In the genomic region with DNA sequence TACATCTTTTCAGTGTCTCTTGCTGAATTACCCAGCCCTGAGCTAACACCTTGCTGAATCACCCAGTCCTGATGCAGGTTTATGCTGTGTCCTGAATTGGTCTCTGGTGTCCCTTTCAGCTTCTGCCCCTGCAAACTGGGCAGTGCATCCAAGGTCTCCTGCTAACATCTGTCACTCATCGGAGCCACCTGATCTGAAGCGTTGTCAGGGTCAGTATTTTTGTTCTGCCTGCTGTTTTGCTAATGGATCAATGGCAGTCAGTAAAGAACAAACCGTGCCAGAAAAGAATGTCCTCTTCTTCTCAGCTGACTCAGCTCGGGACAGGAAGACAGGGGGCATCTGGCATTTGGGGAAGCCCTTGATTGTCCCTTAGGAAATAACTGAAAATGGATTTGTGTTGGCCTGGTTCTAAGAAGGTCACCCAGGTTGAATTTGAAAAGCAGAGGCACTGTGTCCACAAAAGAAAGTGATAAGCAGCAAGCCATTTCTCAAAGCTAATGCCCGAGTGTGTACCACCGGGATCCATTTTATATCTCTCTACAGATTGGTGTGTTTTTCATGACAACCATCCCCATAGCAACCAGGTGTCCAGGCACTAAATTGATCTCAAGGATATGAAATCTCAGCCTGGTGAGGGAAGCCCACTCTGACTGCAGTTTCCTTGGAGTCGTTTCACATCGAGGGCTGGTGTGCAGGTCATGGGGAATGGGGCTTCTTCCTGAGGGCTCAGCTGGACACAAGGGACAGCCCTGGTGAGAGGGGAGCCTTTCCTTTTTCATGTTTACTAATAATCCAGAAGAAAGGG, we compare ENCODE assay signal across 12 cellular contexts.
DNase-seq lines count a peak whose midpoint lies in the region; ATAC-seq and TF ChIP-seq lines count a peak whose summit lies in the region.
"Had no signal": no experiment of that assay in that cellular context is flagged by ENCODE, and none has a peak within 500 bp of the region (broad histone marks: within the 10 kb centered on the region; RNA-seq: fewer than 3 reads in every experiment).

No MANE protein-coding gene starts in this region.

- H3K36me3 ChIP-seq in right atrium auricular region (no peaks in the 10 kb centered on the region), trophoblast cell (ENCODE audit: control insufficient read depth in 1 of 2, insufficient read depth in 2 of 2, low read length in 2 of 2) (no peaks in the 10 kb centered on the region)
- H3K36me3 ChIP-seq: BE2C had no signal

- CTCF ChIA-PET in activated CD8-positive, alpha-beta T cell treated with anti-CD3 and anti-CD28 coated beads, Interleukin-2, amount 10 ng/mL, durations not matched to agents 7 days and 5 days (lab: Charles Lee) = interaction anchor here (1.0 kb wide), 1 partner anchor 108 kb away, joined by 3 read pairs; no protein-coding TSS in a partner anchor

- H3K27me3 Mint-ChIP-seq in natural killer cell treated with Interleukin-12 subunit alpha and Interleukin-12 subunit beta and Interleukin-15 and Interleukin-18, amount 100 ng/mL, for 72 hours = no peaks in the 10 kb centered on the region
- H3K27me3 Mint-ChIP-seq in natural killer cell (ENCODE audit: low read depth in 2 of 2) = no peaks in the 10 kb centered on the region
- H3K27me3 Mint-ChIP-seq in activated T-cell treated with anti-CD3 and anti-CD28 coated beads, Interleukin-2, amount 50 U/mL, for 24 hours = no peaks in the 10 kb centered on the region
- no peaks in the 10 kb centered on the region for H3K27me3 Mint-ChIP-seq in activated CD8-positive, alpha-beta T cell treated with anti-CD3 and anti-CD28 coated beads, Interleukin-2, amount 10 ng/mL, durations not matched to agents 7 days and 5 days (ENCODE audit: low read depth)

- TF ChIP-seq CTCF in natural killer cell (IDR thresholded peaks at IDR 0.05) = no peak
- no peak for TF ChIP-seq CTCF in right atrium auricular region (IDR thresholded peaks at IDR 0.05)

- H3K27ac ChIP-seq in right atrium auricular region (peak overlapping the region; percentile 92 to 100), trophoblast cell (ENCODE audit: low read depth, low read length) (no peak overlapping the region)

- H3K4me2 ChIP-seq in trophoblast cell (ENCODE audit: low read length) = no peak overlapping the region

- no peaks in the 10 kb centered on the region for H3K27me3 ChIP-seq in right atrium auricular region
- no peaks in the 10 kb centered on the region for H3K27me3 ChIP-seq in trophoblast cell (ENCODE audit: insufficient read depth, low read length)
- H3K27me3 ChIP-seq: BE2C had no signal

- intact Hi-C loops in natural killer cell (cut with micrococcal nuclease) = no loop called here

- peaks cover 0 to 91% of the 10 kb centered on the region in 2 donors for H3K4me1 ChIP-seq in right atrium auricular region
- peaks cover 21 to 24% of the 10 kb centered on the region in 2 experiments for H3K4me1 ChIP-seq in trophoblast cell (ENCODE audit: control insufficient read depth in 1 of 2, insufficient read depth in 2 of 2, low read length in 2 of 2)

- H2BK120ac ChIP-seq in trophoblast cell (ENCODE audit: insufficient read depth, low read length, poor library complexity) = no peak overlapping the region

- no peak overlapping the region for H3K23ac ChIP-seq in trophoblast cell (ENCODE audit: low read length)

- H3K36me3 Mint-ChIP-seq in natural killer cell treated with Interleukin-12 subunit alpha and Interleukin-12 subunit beta and Interleukin-15 and Interleukin-18, amount 100 ng/mL, for 72 hours = no peaks in the 10 kb centered on the region
- no peaks in the 10 kb centered on the region for H3K36me3 Mint-ChIP-seq in natural killer cell
- no peaks in the 10 kb centered on the region for H3K36me3 Mint-ChIP-seq in activated T-cell treated with anti-CD3 and anti-CD28 coated beads, Interleukin-2, amount 50 U/mL, for 24 hours (ENCODE audit: low read depth)
- no peaks in the 10 kb centered on the region for H3K36me3 Mint-ChIP-seq in activated CD8-positive, alpha-beta T cell treated with anti-CD3 and anti-CD28 coated beads, Interleukin-2, amount 10 ng/mL, durations not matched to agents 7 days and 5 days (ENCODE audit: low read depth)

- POLR2A ChIA-PET in activated CD8-positive, alpha-beta T cell treated with anti-CD3 and anti-CD28 coated beads, Interleukin-2, amount 10 ng/mL, durations not matched to agents 7 days and 5 days (lab: Charles Lee) = no interaction called here

- WGBS in trophoblast cell (ENCODE audit: extremely low coverage, insufficient coverage, insufficient read length) = no CpG with 5 or more reads among the region's 8 CpGs

- no peak overlapping the region for H3K4me3 Mint-ChIP-seq in natural killer cell treated with Interleukin-12 subunit alpha and Interleukin-12 subunit beta and Interleukin-15 and Interleukin-18, amount 100 ng/mL, for 72 hours
- no peak overlapping the region for H3K4me3 Mint-ChIP-seq in natural killer cell
- H3K4me3 Mint-ChIP-seq in activated T-cell treated with anti-CD3 and anti-CD28 coated beads, Interleukin-2, amount 50 U/mL, for 24 hours = no peak overlapping the region
- no peak overlapping the region for H3K4me3 Mint-ChIP-seq in activated CD8-positive, alpha-beta T cell treated with anti-CD3 and anti-CD28 coated beads, Interleukin-2, amount 10 ng/mL, durations not matched to agents 7 days and 5 days

- no peaks in the 10 kb centered on the region for H3K9me3 Mint-ChIP-seq in natural killer cell treated with Interleukin-12 subunit alpha and Interleukin-12 subunit beta and Interleukin-15 and Interleukin-18, amount 100 ng/mL, for 72 hours
- no peaks in the 10 kb centered on the region for H3K9me3 Mint-ChIP-seq in natural killer cell
- H3K9me3 Mint-ChIP-seq in activated T-cell treated with anti-CD3 and anti-CD28 coated beads, Interleukin-2, amount 50 U/mL, for 24 hours = peaks cover 2% of the 10 kb centered on the region
- H3K9me3 Mint-ChIP-seq in activated CD8-positive, alpha-beta T cell treated with anti-CD3 and anti-CD28 coated beads, Interleukin-2, amount 10 ng/mL, durations not matched to agents 7 days and 5 days (ENCODE audit: insufficient read depth) = no peaks in the 10 kb centered on the region

- peaks cover 40 to 44% of the 10 kb centered on the region in 2 donors for H3K4me1 Mint-ChIP-seq in natural killer cell treated with Interleukin-12 subunit alpha and Interleukin-12 subunit beta and Interleukin-15 and Interleukin-18, amount 100 ng/mL, for 72 hours (ENCODE audit: low read depth in 2 of 2)
- H3K4me1 Mint-ChIP-seq in natural killer cell = peaks cover 15 to 25% of the 10 kb centered on the region in 2 donors
- H3K4me1 Mint-ChIP-seq in activated T-cell treated with anti-CD3 and anti-CD28 coated beads, Interleukin-2, amount 50 U/mL, for 24 hours (ENCODE audit: low read depth) = peaks cover 38% of the 10 kb centered on the region
- H3K4me1 Mint-ChIP-seq in activated CD8-positive, alpha-beta T cell treated with anti-CD3 and anti-CD28 coated beads, Interleukin-2, amount 10 ng/mL, durations not matched to agents 7 days and 5 days (ENCODE audit: low read depth) = peaks cover 37% of the 10 kb centered on the region

- H3K9ac ChIP-seq in trophoblast cell (ENCODE audit: low read length) = no peak overlapping the region

- no peak overlapping the region for H4K12ac ChIP-seq in trophoblast cell (ENCODE audit: low read depth, low read length)

- no peaks in the 10 kb centered on the region for H3K9me3 ChIP-seq in right atrium auricular region
- H3K9me3 ChIP-seq in trophoblast cell (ENCODE audit: insufficient read depth, low read depth, low read length) = no peaks in the 10 kb centered on the region
- H3K9me3 ChIP-seq: BE2C had no signal

- H2AFZ ChIP-seq in trophoblast cell (ENCODE audit: insufficient read depth, low read length, poor library complexity) = no peak overlapping the region

- DNase-seq in natural killer cell treated with Interleukin-12 subunit alpha and Interleukin-12 subunit beta and Interleukin-15 and Interleukin-18, amount 100 ng/mL, for 72 hours (ENCODE audit: low spot score) = no peak
- DNase-seq in natural killer cell (no peak), right atrium auricular region (ENCODE audit: low spot score) (no peak), trophoblast cell (peak; percentile 25 to 39), NCI-H1105 (lab: John Stamatoyannopoulos, UW) (no peak), NOMO-1 (lab: John Stamatoyannopoulos, UW; ENCODE audit: unreplicated experiment in 2 of 2) (no peak)
- no peak for DNase-seq in activated T-cell treated with anti-CD3 and anti-CD28 coated beads, Interleukin-2, amount 50 U/mL, for 24 hours
- no peak for DNase-seq in activated CD8-positive, alpha-beta T cell treated with anti-CD3 and anti-CD28 coated beads, Interleukin-2, amount 10 ng/mL, durations not matched to agents 7 days and 5 days
- DNase-seq: activated CD8-positive, alpha-beta memory T cell treated with anti-CD3 and anti-CD28 coated beads, Interleukin-2, amount 50 U/mL, for 4 hours; BE2C; Kasumi-1; mesendoderm had no signal

- no peak for ATAC-seq in natural killer cell treated with Interleukin-12 subunit alpha and Interleukin-12 subunit beta and Interleukin-15 and Interleukin-18, amount 100 ng/mL, for 72 hours
- ATAC-seq in natural killer cell = no peak
- ATAC-seq in activated CD8-positive, alpha-beta T cell treated with anti-CD3 and anti-CD28 coated beads, Interleukin-2, amount 10 ng/mL, durations not matched to agents 7 days and 5 days = no peak

- H3K4me3 ChIP-seq in right atrium auricular region (no peak overlapping the region), trophoblast cell (ENCODE audit: low read depth, low read length) (no peak overlapping the region)

- H3K4ac ChIP-seq in trophoblast cell (ENCODE audit: low read depth, low read length) = no peak overlapping the region

- H2AK5ac ChIP-seq in trophoblast cell (ENCODE audit: low read length) = no peak overlapping the region

- H3K18ac ChIP-seq in trophoblast cell (ENCODE audit: low read length) = no peak overlapping the region

- H3K27ac Mint-ChIP-seq in natural killer cell treated with Interleukin-12 subunit alpha and Interleukin-12 subunit beta and Interleukin-15 and Interleukin-18, amount 100 ng/mL, for 72 hours = peak overlapping the region; percentile 62 to 97
- H3K27ac Mint-ChIP-seq in natural killer cell = no peak overlapping the region
- no peak overlapping the region for H3K27ac Mint-ChIP-seq in activated T-cell treated with anti-CD3 and anti-CD28 coated beads, Interleukin-2, amount 50 U/mL, for 24 hours
- H3K27ac Mint-ChIP-seq in activated CD8-positive, alpha-beta T cell treated with anti-CD3 and anti-CD28 coated beads, Interleukin-2, amount 10 ng/mL, durations not matched to agents 7 days and 5 days = no peak overlapping the region

- no peak overlapping the region for H4K91ac ChIP-seq in trophoblast cell (ENCODE audit: low read depth, low read length)

- peak overlapping the region; percentile 15 for H2BK12ac ChIP-seq in trophoblast cell (ENCODE audit: low read length)

- H3K79me1 ChIP-seq in trophoblast cell (ENCODE audit: low read length) = peaks cover 26% of the 10 kb centered on the region

- H3K79me2 ChIP-seq in trophoblast cell (ENCODE audit: control insufficient read depth, insufficient read depth, low read length, poor library complexity) = peaks cover 2% of the 10 kb centered on the region

- H4K8ac ChIP-seq in trophoblast cell (ENCODE audit: low read depth, low read length) = no peak overlapping the region

- H3K14ac ChIP-seq in trophoblast cell (ENCODE audit: low read length) = no peak overlapping the region

- H2BK5ac ChIP-seq in trophoblast cell (ENCODE audit: low read depth, low read length, poor library complexity) = no peak overlapping the region

Comparison
In these comparisons a context has a peak if more than half of its experiments do, and no peak if none do; other contexts are left out.
1. H3K27ac Mint-ChIP-seq: peak in natural killer cell treated with Interleukin-12 subunit alpha and Interleukin-12 subunit beta and Interleukin-15 and Interleukin-18, amount 100 ng/mL, for 72 hours (2 of 2); none in natural killer cell (0 of 2), activated T-cell treated with anti-CD3 and anti-CD28 coated beads, Interleukin-2, amount 50 U/mL, for 24 hours (single experiment) and activated CD8-positive, alpha-beta T cell treated with anti-CD3 and anti-CD28 coated beads, Interleukin-2, amount 10 ng/mL, durations not matched to agents 7 days and 5 days (single experiment).
2. DNase-seq: peak in trophoblast cell (2 of 2); none in natural killer cell treated with Interleukin-12 subunit alpha and Interleukin-12 subunit beta and Interleukin-15 and Interleukin-18, amount 100 ng/mL, for 72 hours (single experiment), natural killer cell (single experiment), right atrium auricular region (single experiment), NCI-H1105 (single experiment), activated T-cell treated with anti-CD3 and anti-CD28 coated beads, Interleukin-2, amount 50 U/mL, for 24 hours (single experiment), activated CD8-positive, alpha-beta T cell treated with anti-CD3 and anti-CD28 coated beads, Interleukin-2, amount 10 ng/mL, durations not matched to agents 7 days and 5 days (single experiment) and NOMO-1 (0 of 2).